8 cellular contexts compared by ENCODE assay signal in the genomic region with DNA sequence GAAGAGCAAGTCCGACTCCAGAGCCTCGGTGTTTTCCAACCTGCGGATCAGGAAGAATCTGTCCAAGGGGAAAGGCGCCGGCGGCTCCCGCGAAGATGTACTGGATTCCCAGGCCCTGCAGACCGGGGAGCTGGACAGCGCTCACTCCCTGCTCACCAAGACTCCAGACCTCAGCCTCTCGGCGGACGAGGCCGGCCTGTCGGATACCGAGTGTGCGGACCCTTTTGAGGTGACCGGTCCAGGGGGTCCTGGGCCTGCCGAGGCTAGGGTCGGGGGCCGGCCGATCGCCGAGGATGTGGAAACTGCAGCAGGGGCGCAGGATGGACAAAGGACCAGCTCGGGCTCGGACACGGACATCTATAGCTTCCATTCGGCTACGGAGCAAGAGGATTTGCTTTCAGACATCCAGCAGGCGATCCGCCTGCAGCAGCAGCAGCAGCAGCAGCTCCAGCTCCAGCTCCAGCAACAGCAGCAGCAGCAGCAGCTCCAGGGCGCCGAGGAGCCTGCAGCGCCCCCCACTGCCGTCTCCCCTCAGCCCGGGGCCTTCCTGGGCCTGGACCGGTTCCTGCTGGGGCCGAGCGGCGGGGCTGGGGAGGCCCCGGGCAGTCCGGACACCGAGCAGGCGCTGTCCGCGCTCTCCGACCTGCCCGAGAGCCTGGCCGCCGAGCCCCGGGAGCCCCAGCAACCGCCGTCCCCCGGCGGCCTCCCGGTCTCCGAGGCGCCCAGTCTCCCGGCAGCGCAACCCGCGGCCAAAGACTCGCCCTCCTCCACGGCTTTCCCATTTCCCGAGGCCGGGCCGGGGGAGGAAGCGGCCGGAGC. TPM values are rescaled to one million over a fixed set of nuclear protein-coding genes. Genes with fewer than 3 reads are reported as not detected.
DNase-seq lines count a peak whose midpoint lies in the region; ATAC-seq and TF ChIP-seq lines count a peak whose summit lies in the region.

No MANE protein-coding gene starts in this region.

- intact Hi-C loops in left colon (cut with DNase I, micrococcal nuclease) = no loop called here

- H3K9me3 ChIP-seq in upper lobe of left lung = no peaks in the 10 kb centered on the region

- no peaks in the 10 kb centered on the region for H3K36me3 ChIP-seq in upper lobe of left lung

- H3K27me3 ChIP-seq in upper lobe of left lung = peaks cover 0 to 29% (median 14%) of the 10 kb centered on the region in 4 donors

- TF ChIP-seq CTCF in cardiac fibroblast (IDR thresholded peaks at IDR 0.05; ENCODE audit: low read depth, low read length) (no peak), upper lobe of left lung (IDR thresholded peaks at IDR 0.05) (no peak)

- TF ChIP-seq POLR2A in upper lobe of left lung (IDR thresholded peaks at IDR 0.05) = no peak

- TF ChIP-seq EP300 in upper lobe of left lung (IDR thresholded peaks at IDR 0.05) = no peak

- WGBS in upper lobe of left lung, 2 donors = 4% methylated on average over 38 of the region's 70 CpGs; no CpG with 5 or more reads in 1 of the 2 donors

- H3K4me3 ChIP-seq in cardiac fibroblast (replicated peaks in 1 of 2; ENCODE audit: low read depth in 2 of 2, low read length in 2 of 2) (peak overlapping the region; percentile 28 to 49), upper lobe of left lung (peak overlapping the region in 3 of 4 donors; percentile 26 to 39 (median 34))

- no peak overlapping the region for H3K27ac ChIP-seq in upper lobe of left lung

- H3K4me1 ChIP-seq in upper lobe of left lung = peaks cover 14 to 24% (median 18%) of the 10 kb centered on the region in 4 donors

- DNase-seq in AG08395 (ENCODE audit: low spot score) (peak; percentile 42), HT1080 (ENCODE audit: low read depth) (peak; percentile 59), cardiac fibroblast (ENCODE audit: low read depth in 2 of 2) (peak; percentile 41 to 53), left colon (peak; percentile 23 to 33), upper lobe of left lung (peak in 1 of 2 donors; percentile 80), SKM-1 treated with dmso at 0.1 percent for 144 hours (lab: John Stamatoyannopoulos, UW; ENCODE audit: unreplicated experiment) (no peak), GOT3 (lab: John Stamatoyannopoulos, UW) (no peak), NOMO-1 treated with DMSO at 0.1 percent for 48 hours (lab: John Stamatoyannopoulos, UW; ENCODE audit: unreplicated experiment) (no peak)

- ATAC-seq in left colon (peak; percentile 63), upper lobe of left lung (ENCODE audit: low FRiP score in 2 of 2) (peak; percentile 68 to 69)

RNA-seq across cellular contexts. Expression of gene FMN2, which starts 0.8 kb away (rescaled TPM):
- 0.80 and 1.3 TPM in 2 replicates for total RNA-seq in HT1080 (2014; rRNA removed; shearing (Covaris generic))
- 19.6 and 20.7 TPM in 2 replicates for polyA plus RNA-seq in HT1080 (2015; cell fraction: cytosol; rRNA removed)
- polyA plus RNA-seq in HT1080 (2015; cell fraction: nucleus; rRNA removed) = 11.5 and 13.8 TPM in 2 replicates
- 1 to 10 TPM; 2.6 to 3.0 TPM for total RNA-seq in left colon
- 1 to 10 TPM in 1 of 6 donors, under 1 TPM in 4, not detected in 1; 0.06 to 1.0 (median 0.54) TPM for total RNA-seq in upper lobe of left lung

Comparison
In these comparisons a context has a peak if more than half of its experiments do, and no peak if none do; other contexts are left out.
1. DNase-seq: peak in AG08395 (single experiment), HT1080 (single experiment), cardiac fibroblast (2 of 2) and left colon (2 of 2); none in SKM-1 treated with dmso at 0.1 percent for 144 hours (single experiment), GOT3 (single experiment) and NOMO-1 treated with DMSO at 0.1 percent for 48 hours (single experiment).